In genomic region chr1:103953386-103953785, GRCh38 we compare ENCODE assay signal across 27 cellular contexts.
DNase-seq lines count a peak whose midpoint lies in the region; ATAC-seq, FAIRE-seq and TF ChIP-seq lines count a peak whose summit lies in the region.
"Had no signal": no experiment of that assay in that cellular context is flagged by ENCODE, and none has a peak within 500 bp of the region (broad histone marks: within the 10 kb centered on the region; RNA-seq: fewer than 3 reads in every experiment).

No MANE protein-coding gene starts in this region.

- CTCF ChIA-PET in HepG2 (lab: Yijun Ruan, JAX; ENCODE audit: low intra/inter-chr PET ratio, low total read pairs), result no interaction called here
- CTCF ChIA-PET in HCT116 (lab: Charles Lee), result no interaction called here

- in situ Hi-C loops in HepG2 (cut with HindIII; ENCODE audit: extremely low pct_ligation_motif_present, low pct_unique_long_range_greater_than_20kb), result no loop called here

- H2AFZ ChIP-seq in HepG2 (ENCODE audit: low read length) (no peak overlapping the region), HCT116 (ENCODE audit: low read depth, low read length, poor library complexity, severe bottlenecking) (no peak overlapping the region)
- H2AFZ ChIP-seq: GM23338 had no signal

- TF ChIP-seq RAD21 in HepG2 (CRISPR knock-in tag; IDR thresholded peaks at IDR 0.05) (no peak), HCT116 (IDR thresholded peaks at IDR 0.05; ENCODE audit: low read depth) (0 out of 2 replicates have a peak, but pooled peaks have one; percentile 3)

- TF ChIP-seq CTCF in HepG2 (CRISPR knock-in tag; IDR thresholded peaks at IDR 0.05) (0 out of 2 replicates have a peak, but pooled peaks have one; percentile 9), right lobe of liver (IDR thresholded peaks at IDR 0.05) (no peak), HCT116 (IDR thresholded peaks at IDR 0.05 in 2 of 3, conservative IDR thresholded peaks at IDR 0.05 in 1 of 3; ENCODE audit: borderline replicate concordance in 1 of 3, insufficient read depth in 1 of 3, low read depth in 2 of 3, low read length in 2 of 3) (peak in 1 of 3 experiments; percentile 28; a peak in 1 of 6 replicates), WERI-Rb-1 (IDR thresholded peaks at IDR 0.05; ENCODE audit: low read depth, low read length) (no peak)

- RAD21 ChIA-PET in HCT116 (lab: Charles Lee; ENCODE audit: low non-redundant PET in 1 of 2, low total read pairs in 2 of 2, uncharacterized antibody in 2 of 2, unreplicated experiment in 2 of 2), result no interaction called here

- no peak overlapping the region for H3K4me2 ChIP-seq in HepG2 (ENCODE audit: low read depth, low read length)
- no peak overlapping the region for H3K4me2 ChIP-seq in HCT116 (ENCODE audit: low read length)
- H3K4me2 ChIP-seq: GM23338, KMS-11 had no signal

- H3K27me3 ChIP-seq in HepG2 (ENCODE audit: control insufficient read depth in 1 of 2, insufficient read depth in 2 of 2, low read length in 2 of 2) (no peaks in the 10 kb centered on the region), right lobe of liver (no peaks in the 10 kb centered on the region), HCT116 (ENCODE audit: insufficient read depth, low read length) (no peaks in the 10 kb centered on the region), adipocyte (replicated peaks; ENCODE audit: control insufficient read depth, insufficient read depth, low read length) (no peaks in the 10 kb centered on the region), WERI-Rb-1 (ENCODE audit: insufficient read depth, low read depth, severe bottlenecking) (no peaks in the 10 kb centered on the region)

- H3K4me3 ChIP-seq in HepG2 (replicated peaks in 1 of 3; ENCODE audit: insufficient read depth in 1 of 3, low read depth in 2 of 3, low read length in 3 of 3), result no peak overlapping the region
- H3K4me3 ChIP-seq in right lobe of liver, result no peak overlapping the region
- no peak overlapping the region for H3K4me3 ChIP-seq in HCT116 (replicated peaks in 1 of 2; ENCODE audit: low read depth in 1 of 2, low read length in 2 of 2)
- no peak overlapping the region for H3K4me3 ChIP-seq in adipocyte (ENCODE audit: low read length)
- no peak overlapping the region for H3K4me3 ChIP-seq in WERI-Rb-1 (ENCODE audit: low read depth, low read length)
- H3K4me3 ChIP-seq: GM23338, HAP-1 had no signal

- H3K9me2 ChIP-seq in HCT116 (ENCODE audit: insufficient read depth), result no peaks in the 10 kb centered on the region

- H4K20me1 ChIP-seq in HepG2 (ENCODE audit: insufficient read depth, low read length) (no peaks in the 10 kb centered on the region), HCT116 (ENCODE audit: insufficient read depth) (no peaks in the 10 kb centered on the region)

- TF ChIP-seq POLR2A in HepG2 (IDR thresholded peaks at IDR 0.05; ENCODE audit: insufficient read depth in 1 of 2, low read depth in 2 of 2, low read length in 2 of 2) (no peak), right lobe of liver (IDR thresholded peaks at IDR 0.05) (no peak), HCT116 (IDR thresholded peaks at IDR 0.05; ENCODE audit: borderline replicate concordance, extremely low read depth, insufficient read depth, insufficient read length) (no peak)

- POLR2A ChIA-PET in HepG2 (lab: Yijun Ruan, JAX) (no interaction called here), HCT116 (lab: Charles Lee) (no interaction called here)

- FAIRE-seq in HepG2 (lab: Jason Lieb, UNC), result no peak
- FAIRE-seq: GM18507 had no signal

- WGBS in HepG2 (ENCODE audit: low lambda C conversion rate), result 3% methylated on average over 4 of the region's 4 CpGs
- WGBS in right lobe of liver (ENCODE audit: insufficient coverage, low coverage, low lambda C conversion rate, missing lambda C conversion rate), result 32% methylated on average over 4 of the region's 4 CpGs

- H3K79me2 ChIP-seq in HepG2 (ENCODE audit: insufficient read depth, low read length) (no peaks in the 10 kb centered on the region), HCT116 (ENCODE audit: insufficient read depth, low read length) (no peaks in the 10 kb centered on the region)

- H3K9me3 ChIP-seq in HepG2 (ENCODE audit: low read length), result no peaks in the 10 kb centered on the region
- H3K9me3 ChIP-seq in right lobe of liver, result no peaks in the 10 kb centered on the region
- peaks cover 5 to 7% of the 10 kb centered on the region in 2 experiments; a peak in 2 of 4 replicates for H3K9me3 ChIP-seq in HCT116 (ENCODE audit: control insufficient read depth in 1 of 2, insufficient read depth in 1 of 2, low read depth in 1 of 2, low read length in 2 of 2)
- no peaks in the 10 kb centered on the region for H3K9me3 ChIP-seq in adipocyte (ENCODE audit: control insufficient read depth, low read length)
- H3K9me3 ChIP-seq in WERI-Rb-1 (ENCODE audit: severe bottlenecking), result no peaks in the 10 kb centered on the region
- H3K9me3 ChIP-seq: HAP-1 had no signal

- H3K9ac ChIP-seq in HepG2 (ENCODE audit: insufficient read depth, low read depth, low read length) (no peak overlapping the region), HCT116 (ENCODE audit: low read length) (no peak overlapping the region), adipocyte (ENCODE audit: low read length) (no peak overlapping the region)
- H3K9ac ChIP-seq: KMS-11 had no signal

- TF ChIP-seq EP300 in HepG2 (IDR thresholded peaks at IDR 0.05; ENCODE audit: low read depth in 2 of 2, low read length in 2 of 2) (no peak), HepG2 (CRISPR knock-in tag; IDR thresholded peaks at IDR 0.05; ENCODE audit: borderline replicate concordance) (no peak)

- intact Hi-C loops in HepG2 (cut with micrococcal nuclease; ENCODE audit: unreplicated experiment) (no loop called here), right lobe of liver (cut with DNase I) (no loop called here), HCT116 (cut with micrococcal nuclease) (no loop called here)

- DNase-seq in HepG2 (ENCODE audit: low spot score) (no peak), right lobe of liver (no peak), HCT116 (ENCODE audit: low read depth, low spot score) (no peak), adipocyte (ENCODE audit: low read depth) (peak; percentile 16), WERI-Rb-1 (no peak)
- DNase-seq: CD8-positive, alpha-beta memory T cell; DMS 273 treated with DMSO at 0.1 percent for 48 hours; DMS79; GF-D8; MM.1S; NCI-H1694; NCI-H2081; NCI-H2171; NCI-H226; NCI-H524; NCI-H748 treated with DMSO at 0.1 percent for 48 hours; NK-92 treated with Interleukin-12 subunit alpha and Interleukin-12 subunit beta, amount 100 ng/mL, for 24 hours; PC-3; SHP77; T-helper 1 cell had no signal

- ATAC-seq in HepG2 (no peak), right lobe of liver (no peak), HCT116 (no peak), GM21515 (IDR thresholded peaks at IDR 0.05; ENCODE audit: unreplicated experiment) (no peak), GM19395 (IDR thresholded peaks at IDR 0.05; ENCODE audit: unreplicated experiment) (no peak)
- ATAC-seq: GM23338, PC-3 had no signal

- H3K4me1 ChIP-seq in HepG2 (ENCODE audit: insufficient read depth, low read length) (no peaks in the 10 kb centered on the region), right lobe of liver (no peaks in the 10 kb centered on the region), HCT116 (ENCODE audit: control insufficient read depth in 1 of 2, insufficient read depth in 2 of 2, low read length in 2 of 2) (no peaks in the 10 kb centered on the region), adipocyte (ENCODE audit: control insufficient read depth, insufficient read depth, low read length) (no peaks in the 10 kb centered on the region)
- H3K4me1 ChIP-seq: HAP-1 had no signal

- H3K27ac ChIP-seq in HepG2 (ENCODE audit: extremely low read length, insufficient read depth, low read length) (no peak overlapping the region), right lobe of liver (no peak overlapping the region), HCT116 (ENCODE audit: low read depth, low read length) (no peak overlapping the region), WERI-Rb-1 (no peak overlapping the region)
- H3K27ac ChIP-seq: C4-2B, KMS-11 had no signal

- no peaks in the 10 kb centered on the region for H3K36me3 ChIP-seq in HepG2 (replicated peaks in 1 of 2; ENCODE audit: control insufficient read depth in 1 of 2, insufficient read depth in 2 of 2, low read length in 2 of 2)
- no peaks in the 10 kb centered on the region for H3K36me3 ChIP-seq in right lobe of liver
- H3K36me3 ChIP-seq in HCT116 (ENCODE audit: control insufficient read depth in 1 of 2, insufficient read depth in 2 of 2, low read length in 2 of 2), result no peaks in the 10 kb centered on the region
- no peaks in the 10 kb centered on the region for H3K36me3 ChIP-seq in adipocyte (ENCODE audit: control insufficient read depth, insufficient read depth, low read length, severe bottlenecking)
- no peaks in the 10 kb centered on the region for H3K36me3 ChIP-seq in WERI-Rb-1
- H3K36me3 ChIP-seq: HAP-1 had no signal

- BruUV-seq in HepG2 (replicated peaks; lab: Mats Ljungman, UMichigan) (no TSS peak), HCT116 (replicated peaks; lab: Mats Ljungman, UMichigan) (no TSS peak)

TF ChIP-seq in HepG2, 621 proteins besides CTCF, POLR2A, EP300 and RAD21 (continues in another document):
- no peak for TF ChIP-seq E2F5 (CRISPR knock-in tag; conservative IDR thresholded peaks at IDR 0.05)
- TF ChIP-seq ZMYM2 (CRISPR knock-in tag; IDR thresholded peaks at IDR 0.05), result no peak
- TF ChIP-seq ZNF12 (CRISPR knock-in tag; IDR thresholded peaks at IDR 0.05), result peak; percentile 74; the same call in 1 of the 2 replicates

TF ChIP-seq in HCT116, 20 proteins besides CTCF, POLR2A, EP300 and RAD21 (continues in another document):
- TF ChIP-seq EZH2phosphoT487 (IDR thresholded peaks at IDR 0.05; ENCODE audit: borderline replicate concordance) (no peak), ZBTB33 (IDR thresholded peaks at IDR 0.05; ENCODE audit: extremely low read depth, insufficient replicate concordance, low read length) (no peak), YY1 (IDR thresholded peaks at IDR 0.05; ENCODE audit: extremely low read depth, insufficient replicate concordance, low read depth, low read length) (no peak), ELF1 (IDR thresholded peaks at IDR 0.05; ENCODE audit: borderline replicate concordance, low read depth) (no peak), TCF7L2 (IDR thresholded peaks at IDR 0.05; ENCODE audit: borderline replicate concordance, extremely low read depth, insufficient read depth, insufficient read length) (no peak), SIN3A (IDR thresholded peaks at IDR 0.05; ENCODE audit: low read depth) (no peak)

Comparison
In these comparisons a context has a peak if more than half of its experiments do, and no peak if none do; other contexts are left out.
1. Of the 20 proteins assayed by ChIP-seq in both HepG2 and HCT116: peak only in HepG2: none; only in HCT116: RAD21; in both: none; in neither: 18; mixed calls (peak in some experiments, not most) for 1.